8 cellular contexts compared by ENCODE assay signal in the genomic region with DNA sequence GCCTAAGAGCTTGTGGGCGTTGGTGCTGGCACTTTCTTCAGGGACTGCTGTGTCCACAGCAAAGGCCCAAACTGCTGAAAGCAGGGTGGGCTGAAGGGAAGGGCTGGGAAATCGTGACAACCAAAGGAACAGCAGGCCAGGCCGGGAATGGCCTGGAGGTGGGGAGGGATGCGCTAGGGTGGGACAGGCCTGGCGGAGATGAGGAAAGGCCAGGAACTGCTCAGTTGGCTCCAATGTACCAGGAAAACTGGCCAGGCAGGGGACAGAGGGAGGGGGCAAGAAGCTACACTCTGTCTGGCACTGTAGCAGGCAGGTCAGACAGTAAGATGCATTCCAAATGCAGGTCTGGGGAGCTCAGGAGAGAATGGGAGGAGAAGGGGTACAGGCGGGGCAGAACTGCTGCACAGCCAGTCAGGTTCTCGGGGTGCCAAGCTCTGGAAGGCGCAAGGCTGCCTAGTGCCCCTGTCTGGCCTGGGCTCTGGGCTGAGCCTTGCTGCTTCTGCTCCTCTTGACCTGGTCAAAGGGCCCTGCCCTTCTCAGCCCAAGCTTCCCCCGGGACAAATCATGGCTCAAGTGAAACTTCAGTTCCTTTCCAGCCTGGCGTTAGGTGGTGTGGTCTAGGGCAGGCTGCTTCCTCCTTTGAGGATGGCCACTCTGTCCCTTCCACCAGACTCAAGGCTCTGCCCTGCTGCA. TPM values are rescaled to one million over a fixed set of nuclear protein-coding genes. Genes with fewer than 3 reads are reported as not detected.
DNase-seq lines count a peak whose midpoint lies in the region; ATAC-seq and TF ChIP-seq lines count a peak whose summit lies in the region.

No MANE protein-coding gene starts in this region.

- H4K20me1 ChIP-seq in PC-3 (ENCODE audit: low read length): no peaks in the 10 kb centered on the region

- H3K4me1 Mint-ChIP-seq in CD8-positive, alpha-beta T cell (ENCODE audit: low read depth): peaks cover 62% of the 10 kb centered on the region
- H3K4me1 Mint-ChIP-seq in endodermal cell: peaks cover 17% of the 10 kb centered on the region

- POLR2A ChIA-PET in CD8-positive, alpha-beta T cell (lab: Charles Lee): interaction anchor here (1.3 to 2.4 kb wide), 2 partner anchors 12 to 251 kb away, joined by 3 to 9 read pairs; a partner anchor contains a TSS
- POLR2A ChIA-PET in PC-3 (lab: Charles Lee; ENCODE audit: unreplicated experiment): no interaction called here

- peak overlapping the region; percentile 81 for H3K27ac Mint-ChIP-seq in CD8-positive, alpha-beta T cell
- H3K27ac Mint-ChIP-seq in endodermal cell: peak overlapping the region; percentile 80

- H3K4me1 ChIP-seq in CD8-positive, alpha-beta T cell (ENCODE audit: insufficient read depth, low read length): peaks cover 63% of the 10 kb centered on the region
- peaks cover 11% of the 10 kb centered on the region; the same call in 1 of the 2 replicates for H3K4me1 ChIP-seq in PC-3 (ENCODE audit: insufficient read depth, low read length)
- H3K4me1 ChIP-seq in endodermal cell (ENCODE audit: control insufficient read depth, insufficient read depth, low read length): no peaks in the 10 kb centered on the region
- peaks cover 50% of the 10 kb centered on the region for H3K4me1 ChIP-seq in parathyroid adenoma
- H3K4me1 ChIP-seq in gastroesophageal sphincter: peaks cover 0 to 48% (median 17%) of the 10 kb centered on the region in 3 donors

- no peaks in the 10 kb centered on the region for H3K79me2 ChIP-seq in PC-3 (ENCODE audit: low read length)
- no peaks in the 10 kb centered on the region for H3K79me2 ChIP-seq in parathyroid adenoma

- no TSS peak for BruUV-seq in PC-3 (replicated peaks; lab: Mats Ljungman, UMichigan)

- H3K9ac ChIP-seq in PC-3 (ENCODE audit: low read length) (no peak overlapping the region), endodermal cell (ENCODE audit: extremely low read depth, low read length, poor library complexity, severe bottlenecking) (no peak overlapping the region), parathyroid adenoma (no peak overlapping the region)

- ATAC-seq in CD8-positive, alpha-beta T cell: no peak
- ATAC-seq in PC-3 (no peak), HG03159 (IDR thresholded peaks at IDR 0.05; ENCODE audit: unreplicated experiment) (no peak), gastroesophageal sphincter (no peak)

- H2AFZ ChIP-seq in PC-3 (ENCODE audit: low read length) (no peak overlapping the region), parathyroid adenoma (no peak overlapping the region)

- no peak for TF ChIP-seq CTCF in CD8-positive, alpha-beta T cell (IDR thresholded peaks at IDR 0.05)
- TF ChIP-seq CTCF in PC-3 (conservative IDR thresholded peaks at IDR 0.05; ENCODE audit: low read depth, low read length): no peak
- TF ChIP-seq CTCF in endodermal cell (conservative IDR thresholded peaks at IDR 0.05): no peak
- no peak for TF ChIP-seq CTCF in parathyroid adenoma (IDR thresholded peaks at IDR 0.05)
- TF ChIP-seq CTCF in gastroesophageal sphincter (IDR thresholded peaks at IDR 0.05): no peak

- peak overlapping the region; percentile 48 for H3K27ac ChIP-seq in CD8-positive, alpha-beta T cell (ENCODE audit: low read depth, low read length)
- H3K27ac ChIP-seq in PC-3 (ENCODE audit: low read length): no peak overlapping the region
- no peak overlapping the region for H3K27ac ChIP-seq in endodermal cell (ENCODE audit: low read depth, low read length)
- H3K27ac ChIP-seq in parathyroid adenoma: peak overlapping the region; percentile 91
- peak overlapping the region in 1 of 4 donors; percentile 5 for H3K27ac ChIP-seq in gastroesophageal sphincter

- H3K36me3 Mint-ChIP-seq in CD8-positive, alpha-beta T cell: peaks cover 5% of the 10 kb centered on the region
- peaks cover 23% of the 10 kb centered on the region for H3K36me3 Mint-ChIP-seq in endodermal cell (ENCODE audit: low read depth)

- CTCF ChIA-PET in CD8-positive, alpha-beta T cell (lab: Charles Lee): interaction anchor here (0.8 to 7.0 kb wide), 7 partner anchors 8 to 170 kb away, joined by 3 to 68 read pairs (median 3); a partner anchor contains a TSS
- CTCF ChIA-PET in PC-3 (lab: Charles Lee): no interaction called here

- H3K4me2 ChIP-seq in PC-3 (ENCODE audit: low read length): peak overlapping the region; percentile 16; the same call in 1 of the 2 replicates
- H3K4me2 ChIP-seq in parathyroid adenoma (ENCODE audit: low read length): peak overlapping the region; percentile 5

- TF ChIP-seq EP300 in gastroesophageal sphincter (IDR thresholded peaks at IDR 0.05): no peak

- no peak for DNase-seq in CD8-positive, alpha-beta T cell
- DNase-seq in PC-3: no peak
- no peak for DNase-seq in endodermal cell
- DNase-seq in NCI-H1417 treated with DMSO at 0.1 percent for 48 hours (lab: John Stamatoyannopoulos, UW): no peak
- no peak for DNase-seq in HPDE6-E6E7 (ENCODE audit: extremely low spot score)

- peaks cover 2% of the 10 kb centered on the region for H3K27me3 Mint-ChIP-seq in CD8-positive, alpha-beta T cell (ENCODE audit: low read depth)
- peaks cover 10% of the 10 kb centered on the region for H3K27me3 Mint-ChIP-seq in endodermal cell (ENCODE audit: insufficient read depth)

- no peak for TF ChIP-seq POLR2A in gastroesophageal sphincter (IDR thresholded peaks at IDR 0.05)

- H3K27me3 ChIP-seq in CD8-positive, alpha-beta T cell (ENCODE audit: insufficient read depth, low read length): no peaks in the 10 kb centered on the region
- H3K27me3 ChIP-seq in PC-3 (ENCODE audit: low read length) (no peaks in the 10 kb centered on the region), endodermal cell (ENCODE audit: control insufficient read depth, insufficient read depth, low read length, poor library complexity, severe bottlenecking) (peaks cover 9% of the 10 kb centered on the region), parathyroid adenoma (ENCODE audit: control insufficient read depth, insufficient read depth, low read length) (no peaks in the 10 kb centered on the region), gastroesophageal sphincter (peaks cover 15% of the 10 kb centered on the region)

- no peaks in the 10 kb centered on the region for H3K9me3 Mint-ChIP-seq in CD8-positive, alpha-beta T cell
- no peaks in the 10 kb centered on the region for H3K9me3 Mint-ChIP-seq in endodermal cell

- H3K4me3 ChIP-seq in CD8-positive, alpha-beta T cell (ENCODE audit: low read depth, low read length): no peak overlapping the region
- H3K4me3 ChIP-seq in PC-3 (ENCODE audit: low read length): no peak overlapping the region
- no peak overlapping the region for H3K4me3 ChIP-seq in endodermal cell (ENCODE audit: low read length)
- no peak overlapping the region for H3K4me3 ChIP-seq in parathyroid adenoma (ENCODE audit: low read depth, low read length)
- H3K4me3 ChIP-seq in gastroesophageal sphincter: no peak overlapping the region

- H3K9me3 ChIP-seq in CD8-positive, alpha-beta T cell (ENCODE audit: low read length): no peaks in the 10 kb centered on the region
- H3K9me3 ChIP-seq in PC-3 (ENCODE audit: low read length): no peaks in the 10 kb centered on the region
- no peaks in the 10 kb centered on the region for H3K9me3 ChIP-seq in endodermal cell (ENCODE audit: control insufficient read depth, low read length)
- H3K9me3 ChIP-seq in parathyroid adenoma (ENCODE audit: control insufficient read depth, low read length): no peaks in the 10 kb centered on the region
- H3K9me3 ChIP-seq in gastroesophageal sphincter: no peaks in the 10 kb centered on the region

- H3K4me3 Mint-ChIP-seq in CD8-positive, alpha-beta T cell: no peak overlapping the region
- no peak overlapping the region for H3K4me3 Mint-ChIP-seq in endodermal cell

- intact Hi-C loops in CD8-positive, alpha-beta T cell (cut with DNase I, micrococcal nuclease): no loop called here
- intact Hi-C loops in PC-3 (cut with micrococcal nuclease): no loop called here

- no peaks in the 10 kb centered on the region for H3F3A ChIP-seq in PC-3 (ENCODE audit: low read length, unreplicated experiment)

- H3K9me2 ChIP-seq in PC-3 (replicated peaks; ENCODE audit: low read length): no peaks in the 10 kb centered on the region

- H3K36me3 ChIP-seq in CD8-positive, alpha-beta T cell (ENCODE audit: insufficient read depth, low read length): no peaks in the 10 kb centered on the region
- H3K36me3 ChIP-seq in PC-3 (ENCODE audit: low read depth, low read length) (no peaks in the 10 kb centered on the region), endodermal cell (ENCODE audit: control insufficient read depth, insufficient read depth, low read length) (peaks cover 5% of the 10 kb centered on the region), parathyroid adenoma (ENCODE audit: control insufficient read depth, insufficient read depth, low read length) (no peaks in the 10 kb centered on the region), gastroesophageal sphincter (peaks cover 0 to 20% of the 10 kb centered on the region in 2 donors)

- WGBS in endodermal cell (ENCODE audit: insufficient coverage in 1 of 2, insufficient read length in 1 of 2), 2 experiments: 88 to 90% methylated on average over 6 to 10 of the region's 10 CpGs
- WGBS in gastroesophageal sphincter (ENCODE audit: low coverage in 1 of 2), 2 donors: 83 to 100% methylated on average over 1 to 2 of the region's 10 CpGs

RNA-seq across cellular contexts. Expression of a gene that starts 7.3 kb away (rescaled TPM):
- under 1 TPM in 1 of 2 experiments, not detected in 1; 0.43 TPM for total RNA-seq in CD8-positive, alpha-beta T cell
- total RNA-seq in PC-3 (2014; rRNA removed) (1.2 and 1.4 TPM in 2 replicates), endodermal cell (1 to 10 TPM in 1 of 2 donors, under 1 TPM in 1; 0.55 to 1.0 TPM), gastroesophageal sphincter (10 to 100 TPM in 1 of 4 donors, 1 to 10 TPM in 3; 6.7 to 11.7 (median 7.5) TPM)
- 0.71 TPM for polyA plus RNA-seq in endodermal cell (2013, experiment 1 of 2)
- 0.37 TPM for polyA plus RNA-seq in endodermal cell (2013, experiment 2 of 2)

RNA-seq across cellular contexts. Expression of a gene that starts 10.4 kb away (rescaled TPM):
- 1 to 10 TPM; 4.2 to 5.2 TPM for total RNA-seq in CD8-positive, alpha-beta T cell
- total RNA-seq in PC-3 (2014; rRNA removed): 0.12 and 0.51 TPM in 2 replicates
- total RNA-seq in endodermal cell: 1 to 10 TPM; 1.5 to 1.9 TPM
- 2.5 TPM for polyA plus RNA-seq in endodermal cell (2013, experiment 1 of 2)
- polyA plus RNA-seq in endodermal cell (2013, experiment 2 of 2): 2.1 TPM
- 1 to 10 TPM in 3 of 4 donors, under 1 TPM in 1; 0.25 to 3.6 (median 1.5) TPM for total RNA-seq in gastroesophageal sphincter

RNA-seq across cellular contexts. Expression of a gene that starts 12.3 kb away (rescaled TPM):
- 10 to 100 TPM; 20.9 to 22.6 TPM for total RNA-seq in CD8-positive, alpha-beta T cell
- total RNA-seq in PC-3 (2014; rRNA removed) (5.9 and 10.3 TPM in 2 replicates), endodermal cell (10 to 100 TPM; 22.6 to 29.3 TPM), gastroesophageal sphincter (10 to 100 TPM in 3 of 4 donors, 1 to 10 TPM in 1; 9.9 to 13.6 (median 11.1) TPM)
- 12.2 TPM for polyA plus RNA-seq in endodermal cell (2013, experiment 1 of 2)
- 11.0 TPM for polyA plus RNA-seq in endodermal cell (2013, experiment 2 of 2)

RNA-seq across cellular contexts. Expression of a gene that starts 24.3 kb away (rescaled TPM):
- total RNA-seq in CD8-positive, alpha-beta T cell: 1 to 10 TPM; 2.6 to 2.9 TPM
- 36.2 and 57.1 TPM in 2 replicates for total RNA-seq in PC-3 (2014; rRNA removed)
- 100 to 1,000 TPM; 110 to 133 TPM for total RNA-seq in endodermal cell
- 72.5 TPM for polyA plus RNA-seq in endodermal cell (2013, experiment 1 of 2)
- polyA plus RNA-seq in endodermal cell (2013, experiment 2 of 2): 68.6 TPM
- 10 to 100 TPM; 43.3 to 60.8 (median 48.2) TPM for total RNA-seq in gastroesophageal sphincter

RNA-seq across cellular contexts. Expression of a gene that starts 38.6 kb away (rescaled TPM):
- 100 to 1,000 TPM; 102 to 118 TPM for total RNA-seq in CD8-positive, alpha-beta T cell
- 30.5 and 56.4 TPM in 2 replicates for total RNA-seq in PC-3 (2014; rRNA removed)
- 10 to 100 TPM; 60.3 to 60.5 TPM for total RNA-seq in endodermal cell
- 52.0 TPM for polyA plus RNA-seq in endodermal cell (2013, experiment 1 of 2)
- 54.0 TPM for polyA plus RNA-seq in endodermal cell (2013, experiment 2 of 2)
- 10 to 100 TPM; 24.5 to 41.4 (median 27.5) TPM for total RNA-seq in gastroesophageal sphincter

Comparison
In these comparisons a context has a peak if more than half of its experiments do, and no peak if none do; other contexts are left out.
1. H3K27ac ChIP-seq: peak in CD8-positive, alpha-beta T cell (single experiment) and parathyroid adenoma (single experiment); none in PC-3 (single experiment) and endodermal cell (single experiment).